ENCODE assay signal across 9 cellular contexts in the genomic region with DNA sequence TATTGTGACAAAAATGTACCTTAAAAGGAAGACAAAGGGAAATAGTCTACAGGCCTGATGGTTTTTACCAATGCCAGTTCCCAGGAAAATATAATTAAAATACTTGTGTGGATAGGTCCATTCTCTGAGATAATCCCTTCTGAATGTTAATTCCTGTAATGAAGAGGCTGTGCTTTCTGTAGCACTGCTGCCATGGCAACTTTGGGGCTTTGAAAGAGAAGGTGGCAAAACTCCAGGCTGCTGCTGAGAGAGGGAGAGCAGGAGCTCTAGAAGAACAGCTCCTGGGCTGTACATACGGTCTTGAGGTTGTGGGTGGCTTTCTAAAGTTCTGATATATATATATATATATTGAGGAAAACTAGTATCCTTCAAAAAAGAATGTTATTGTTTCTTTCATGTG.
DNase-seq lines count a peak whose midpoint lies in the region; ATAC-seq and TF ChIP-seq lines count a peak whose summit lies in the region.
"Had no signal": no experiment of that assay in that cellular context is flagged by ENCODE, and none has a peak within 500 bp of the region (broad histone marks: within the 10 kb centered on the region; RNA-seq: fewer than 3 reads in every experiment).

No MANE protein-coding gene starts in this region.

- H2AFZ ChIP-seq in smooth muscle cell (ENCODE audit: low read depth), result no peak overlapping the region

- peak; percentile 69 to 83 for ATAC-seq in right cardiac atrium

- intact Hi-C loops in right cardiac atrium (cut with DNase I), result loop anchor here in 3 of 4 donors (5.0 to 10.0 kb wide), 3 partner anchors 52 to 170 kb away; partner anchors contain the start of gene PDLIM5 (in 1 of the 3)

- H3K9me3 ChIP-seq in right cardiac atrium (ENCODE audit: control insufficient read depth, low read length), result no peaks in the 10 kb centered on the region
- no peaks in the 10 kb centered on the region for H3K9me3 ChIP-seq in smooth muscle cell (replicated peaks; ENCODE audit: low read depth)

- H3K4me3 ChIP-seq in right cardiac atrium (ENCODE audit: low read length) (no peak overlapping the region), smooth muscle cell (no peak overlapping the region)

- H3K27ac ChIP-seq in VCaP (peak overlapping the region; percentile 35), right cardiac atrium (ENCODE audit: low read length) (no peak overlapping the region), smooth muscle cell (ENCODE audit: low read depth) (peak overlapping the region; percentile 12)

- peaks cover 3% of the 10 kb centered on the region for H3K4me1 ChIP-seq in right cardiac atrium (ENCODE audit: control insufficient read depth, insufficient read depth, low read length)
- H3K4me1 ChIP-seq in smooth muscle cell (ENCODE audit: low read depth), result peaks cover 32% of the 10 kb centered on the region

- WGBS in right cardiac atrium, result 28% methylated on average over 1 of the region's 1 CpG
- 23% methylated on average over 1 of the region's 1 CpG for WGBS in smooth muscle cell (ENCODE audit: low lambda C conversion rate)

- H3K36me3 ChIP-seq in smooth muscle cell (ENCODE audit: low read depth), result peaks cover 17% of the 10 kb centered on the region

- peaks cover 14% of the 10 kb centered on the region for H4K20me1 ChIP-seq in smooth muscle cell (ENCODE audit: low read depth)

- no peak overlapping the region for H3K9ac ChIP-seq in smooth muscle cell (ENCODE audit: low read depth)

- DNase-seq in DMS53 (lab: John Stamatoyannopoulos, UW), result peak; percentile 20
- no peak for DNase-seq in DMS53 treated with DMSO at 0.1 percent for 48 hours (lab: John Stamatoyannopoulos, UW; ENCODE audit: unreplicated experiment)
- DNase-seq in right cardiac atrium, result peak; percentile 44 to 73 (median 52)
- no peak for DNase-seq in smooth muscle cell (lab: John Stamatoyannopoulos, UW; ENCODE audit: unreplicated experiment)
- DNase-seq in GF-D8 (lab: John Stamatoyannopoulos, UW), result no peak
- DNase-seq in NCI-H2107 (lab: John Stamatoyannopoulos, UW), result no peak
- no peak for DNase-seq in NCI-H1694 treated with DMSO at 0.1 percent for 48 hours (lab: John Stamatoyannopoulos, UW)
- DNase-seq: KG1 had no signal

- H3K79me2 ChIP-seq in smooth muscle cell (ENCODE audit: low read depth), result peaks cover 45% of the 10 kb centered on the region

- no peaks in the 10 kb centered on the region for H3K27me3 ChIP-seq in right cardiac atrium (ENCODE audit: control insufficient read depth, insufficient read depth)
- no peaks in the 10 kb centered on the region for H3K27me3 ChIP-seq in smooth muscle cell (ENCODE audit: low read depth)

- peaks cover 10% of the 10 kb centered on the region for H3F3A ChIP-seq in smooth muscle cell (ENCODE audit: low read depth)

- TF ChIP-seq CTCF in VCaP (conservative IDR thresholded peaks at IDR 0.05), result no peak
- TF ChIP-seq CTCF in smooth muscle cell (IDR thresholded peaks at IDR 0.05; ENCODE audit: borderline replicate concordance, insufficient read depth, poor library complexity, severe bottlenecking), result no peak

- H3K4me2 ChIP-seq in smooth muscle cell, result peak overlapping the region; percentile 55

Comparison
In these comparisons a context has a peak if more than half of its experiments do, and no peak if none do; other contexts are left out.
1. DNase-seq: peak in DMS53 (single experiment) and right cardiac atrium (3 of 3); none in DMS53 treated with DMSO at 0.1 percent for 48 hours (single experiment), smooth muscle cell (single experiment), GF-D8 (single experiment), NCI-H2107 (single experiment) and NCI-H1694 treated with DMSO at 0.1 percent for 48 hours (single experiment).